In genomic region chr12:122086641-122087285, GRCh38 we compare ENCODE assay signal across 11 cellular contexts. TPM values are rescaled to one million over a fixed set of nuclear protein-coding genes. Genes with fewer than 3 reads are reported as not detected.
DNase-seq lines count a peak whose midpoint lies in the region; ATAC-seq lines count a peak whose summit lies in the region.
"Had no signal": no experiment of that assay in that cellular context is flagged by ENCODE, and none has a peak within 500 bp of the region (broad histone marks: within the 10 kb centered on the region; RNA-seq: fewer than 3 reads in every experiment).

No MANE protein-coding gene starts in this region.

- H3K27me3 Mint-ChIP-seq in activated CD4-positive, alpha-beta T cell treated with anti-CD3 and anti-CD28 coated beads for 36 hours = no peaks in the 10 kb centered on the region
- H3K27me3 Mint-ChIP-seq in activated naive CD8-positive, alpha-beta T cell treated with anti-CD3 and anti-CD28 coated beads for 36 hours = no peaks in the 10 kb centered on the region
- no peaks in the 10 kb centered on the region for H3K27me3 Mint-ChIP-seq in stimulated activated naive CD8-positive, alpha-beta T cell treated with anti-CD3 and anti-CD28 coated beads, Interleukin-15, amount 100 ng/mL, for 72 hours

- intact Hi-C loops in activated CD4-positive, alpha-beta T cell treated with anti-CD3 and anti-CD28 coated beads for 36 hours (cut with DNase I, micrococcal nuclease) = loop anchor here in 1 of 2 experiments (10.0 kb wide), 2 partner anchors 502 to 808 kb away; partner anchors contain the start of genes KDM2B and VPS37B
- intact Hi-C loops in right cardiac atrium (cut with DNase I) = no loop called here

- POLR2A ChIA-PET in activated CD4-positive, alpha-beta T cell treated with anti-CD3 and anti-CD28 coated beads for 36 hours (lab: Charles Lee) = interaction anchor here (0.5 to 0.6 kb wide), 2 partner anchors 9 to 16 kb away, joined by 3 read pairs; no protein-coding TSS in a partner anchor

- H3K9me3 Mint-ChIP-seq in activated CD4-positive, alpha-beta T cell treated with anti-CD3 and anti-CD28 coated beads for 36 hours (ENCODE audit: low read depth) = no peaks in the 10 kb centered on the region
- H3K9me3 Mint-ChIP-seq in activated naive CD8-positive, alpha-beta T cell treated with anti-CD3 and anti-CD28 coated beads for 36 hours = no peaks in the 10 kb centered on the region
- no peaks in the 10 kb centered on the region for H3K9me3 Mint-ChIP-seq in stimulated activated naive CD8-positive, alpha-beta T cell treated with anti-CD3 and anti-CD28 coated beads, Interleukin-15, amount 100 ng/mL, for 72 hours

- H3K9me3 ChIP-seq in right cardiac atrium (ENCODE audit: control insufficient read depth, low read length) = no peaks in the 10 kb centered on the region
- H3K9me3 ChIP-seq: upper lobe of left lung had no signal

- peak overlapping the region; percentile 35 for H3K27ac Mint-ChIP-seq in activated CD4-positive, alpha-beta T cell treated with anti-CD3 and anti-CD28 coated beads for 36 hours
- H3K27ac Mint-ChIP-seq in activated naive CD8-positive, alpha-beta T cell treated with anti-CD3 and anti-CD28 coated beads for 36 hours = peak overlapping the region; percentile 88
- H3K27ac Mint-ChIP-seq in stimulated activated naive CD8-positive, alpha-beta T cell treated with anti-CD3 and anti-CD28 coated beads, Interleukin-15, amount 100 ng/mL, for 72 hours = peak overlapping the region; percentile 86 to 94

- no peaks in the 10 kb centered on the region for H3K27me3 ChIP-seq in right cardiac atrium (ENCODE audit: control insufficient read depth, insufficient read depth)
- H3K27me3 ChIP-seq: upper lobe of left lung had no signal

- CTCF ChIA-PET in activated CD4-positive, alpha-beta T cell treated with anti-CD3 and anti-CD28 coated beads for 36 hours (lab: Charles Lee) = interaction anchor here (0.8 to 1.3 kb wide), 5 partner anchors 17 to 38 kb away, joined by 3 to 6 read pairs (median 3); no protein-coding TSS in a partner anchor

- H3K27ac ChIP-seq in right cardiac atrium (ENCODE audit: low read length) = no peak overlapping the region

- peaks cover 22% of the 10 kb centered on the region for H3K36me3 Mint-ChIP-seq in activated CD4-positive, alpha-beta T cell treated with anti-CD3 and anti-CD28 coated beads for 36 hours (ENCODE audit: low read depth)
- peaks cover 57% of the 10 kb centered on the region for H3K36me3 Mint-ChIP-seq in activated naive CD8-positive, alpha-beta T cell treated with anti-CD3 and anti-CD28 coated beads for 36 hours

- no peak overlapping the region for H3K4me3 ChIP-seq in right cardiac atrium (ENCODE audit: low read length)
- H3K4me3 ChIP-seq: coronary artery, upper lobe of left lung had no signal

- peaks cover 19% of the 10 kb centered on the region for H3K4me1 ChIP-seq in right cardiac atrium (ENCODE audit: control insufficient read depth, insufficient read depth, low read length)

- whole genome bisulfite sequencing in right cardiac atrium = 65% methylated on average over 18 of the region's 18 CpGs

- H3K4me1 Mint-ChIP-seq in activated CD4-positive, alpha-beta T cell treated with anti-CD3 and anti-CD28 coated beads for 36 hours = peaks cover 88% of the 10 kb centered on the region
- H3K4me1 Mint-ChIP-seq in activated naive CD8-positive, alpha-beta T cell treated with anti-CD3 and anti-CD28 coated beads for 36 hours = peaks cover 93% of the 10 kb centered on the region
- no peaks in the 10 kb centered on the region for H3K4me1 Mint-ChIP-seq in stimulated activated naive CD8-positive, alpha-beta T cell treated with anti-CD3 and anti-CD28 coated beads, Interleukin-15, amount 100 ng/mL, for 72 hours

- no peak for DNase-seq in activated CD4-positive, alpha-beta T cell treated with anti-CD3 and anti-CD28 coated beads for 36 hours
- no peak for DNase-seq in activated CD4-positive, alpha-beta T cell treated with anti-CD3 and anti-CD28 coated beads, Interleukin-2, amount 50 U/mL, for 48 hours
- no peak for DNase-seq in activated naive CD8-positive, alpha-beta T cell treated with anti-CD3 and anti-CD28 coated beads for 36 hours
- DNase-seq in right cardiac atrium = peak; percentile 46 to 83 (median 82)
- DNase-seq in stimulated activated naive CD8-positive, alpha-beta T cell treated with anti-CD3 and anti-CD28 coated beads, Interleukin-15, amount 100 ng/mL, for 72 hours = no peak
- no peak for DNase-seq in NK-92 treated with Interleukin-12 subunit alpha and Interleukin-12 subunit beta, amount 100 ng/mL, for 24 hours (lab: John Stamatoyannopoulos, UW)
- no peak for DNase-seq in activated T-cell treated with anti-CD3 and anti-CD28 coated beads, Interleukin-2, amount 50 U/mL, for 1 hour
- DNase-seq: activated CD4-positive, alpha-beta T cell treated with anti-CD3 and anti-CD28 coated beads for 4 hours; upper lobe of left lung had no signal

- no peak for ATAC-seq in activated CD4-positive, alpha-beta T cell treated with anti-CD3 and anti-CD28 coated beads for 36 hours
- ATAC-seq in right cardiac atrium = peak; percentile 43 to 52
- peak; percentile 2 for ATAC-seq in stimulated activated naive CD8-positive, alpha-beta T cell treated with anti-CD3 and anti-CD28 coated beads, Interleukin-15, amount 100 ng/mL, for 72 hours
- ATAC-seq in HG02571 (IDR thresholded peaks at IDR 0.05; ENCODE audit: unreplicated experiment) = no peak

- no peak overlapping the region for H3K4me3 Mint-ChIP-seq in activated CD4-positive, alpha-beta T cell treated with anti-CD3 and anti-CD28 coated beads for 36 hours
- H3K4me3 Mint-ChIP-seq in activated naive CD8-positive, alpha-beta T cell treated with anti-CD3 and anti-CD28 coated beads for 36 hours = peak overlapping the region; percentile 60
- H3K4me3 Mint-ChIP-seq in stimulated activated naive CD8-positive, alpha-beta T cell treated with anti-CD3 and anti-CD28 coated beads, Interleukin-15, amount 100 ng/mL, for 72 hours = peak overlapping the region; percentile 77 to 82

RNA-seq across cellular contexts. Expression of gene MLXIP, which starts 8.2 kb away (rescaled TPM):
- total RNA-seq in activated CD4-positive, alpha-beta T cell treated with anti-CD3 and anti-CD28 coated beads for 36 hours = 10 to 100 TPM; 17.7 to 26.4 TPM
- 10 to 100 TPM; 29.0 to 30.1 TPM for total RNA-seq in activated naive CD8-positive, alpha-beta T cell treated with anti-CD3 and anti-CD28 coated beads for 36 hours
- total RNA-seq in right cardiac atrium = 10 to 100 TPM; 28.8 to 36.0 (median 33.9) TPM
- 26.4 TPM for polyA plus RNA-seq in right cardiac atrium

Comparison
In these comparisons a context has a peak if more than half of its experiments do, and no peak if none do; other contexts are left out.
1. ATAC-seq: peak in right cardiac atrium (2 of 2) and stimulated activated naive CD8-positive, alpha-beta T cell treated with anti-CD3 and anti-CD28 coated beads, Interleukin-15, amount 100 ng/mL, for 72 hours (single experiment); none in activated CD4-positive, alpha-beta T cell treated with anti-CD3 and anti-CD28 coated beads for 36 hours (single experiment) and HG02571 (single experiment).
2. DNase-seq: peak in right cardiac atrium (3 of 3); none in activated CD4-positive, alpha-beta T cell treated with anti-CD3 and anti-CD28 coated beads for 36 hours (single experiment), activated CD4-positive, alpha-beta T cell treated with anti-CD3 and anti-CD28 coated beads, Interleukin-2, amount 50 U/mL, for 48 hours (0 of 2), activated naive CD8-positive, alpha-beta T cell treated with anti-CD3 and anti-CD28 coated beads for 36 hours (single experiment), stimulated activated naive CD8-positive, alpha-beta T cell treated with anti-CD3 and anti-CD28 coated beads, Interleukin-15, amount 100 ng/mL, for 72 hours (0 of 2), NK-92 treated with Interleukin-12 subunit alpha and Interleukin-12 subunit beta, amount 100 ng/mL, for 24 hours (single experiment) and activated T-cell treated with anti-CD3 and anti-CD28 coated beads, Interleukin-2, amount 50 U/mL, for 1 hour (single experiment).
3. H3K27ac Mint-ChIP-seq: peak in every context shown above with its lines; median percentile 90 in stimulated activated naive CD8-positive, alpha-beta T cell treated with anti-CD3 and anti-CD28 coated beads, Interleukin-15, amount 100 ng/mL, for 72 hours; 88 in activated naive CD8-positive, alpha-beta T cell treated with anti-CD3 and anti-CD28 coated beads for 36 hours; 35 in activated CD4-positive, alpha-beta T cell treated with anti-CD3 and anti-CD28 coated beads for 36 hours.